ENCODE assay signal across 1 cellular context in the genomic region with DNA sequence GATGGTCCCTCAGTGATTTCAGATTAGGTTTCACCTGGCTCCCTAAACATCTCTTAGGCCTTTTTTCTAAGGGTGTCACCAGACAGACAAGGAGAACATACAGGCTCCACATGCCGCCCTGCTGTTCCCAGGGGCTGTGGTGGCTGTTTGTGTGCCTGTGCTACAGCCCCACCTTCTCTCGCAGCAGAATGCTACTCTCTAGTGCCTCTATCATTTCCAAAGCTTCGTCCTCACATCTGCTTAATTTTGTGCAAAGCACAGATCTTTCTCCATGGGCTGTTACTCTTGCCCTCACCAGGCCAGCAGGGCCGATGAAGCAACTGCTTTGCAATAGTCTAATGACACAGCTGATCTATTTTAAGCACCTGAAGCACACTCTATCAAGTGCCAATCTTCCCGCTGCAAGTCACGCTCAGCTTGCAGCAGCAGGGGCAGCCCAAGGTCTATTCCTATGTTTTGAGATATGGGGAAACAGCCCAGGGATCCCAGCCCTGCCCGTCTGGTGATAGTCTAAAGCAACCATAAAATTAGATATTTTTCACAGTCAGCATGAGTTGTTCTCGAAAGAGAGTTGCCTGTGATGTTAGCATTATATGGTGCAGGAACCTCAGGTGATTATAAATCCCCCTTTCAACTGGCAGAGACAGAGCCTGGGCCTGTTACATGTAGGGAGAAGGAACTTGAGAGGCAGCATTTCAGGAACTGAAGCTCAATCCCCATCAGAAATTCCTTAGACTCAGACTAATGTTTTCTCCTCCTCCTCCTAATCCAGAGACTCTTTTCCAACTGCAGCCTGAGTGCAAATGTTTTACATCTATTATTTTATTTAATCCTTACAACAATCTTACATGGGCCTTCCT.
TF ChIP-seq lines count a peak whose summit lies in the region.

No MANE protein-coding gene starts in this region.

TF ChIP-seq in K562, 482 proteins besides CTCF, POLR2A, EP300 and RAD21 (continued from another document and continues in another):
- TF ChIP-seq LEF1 (IDR thresholded peaks at IDR 0.05): peak; percentile 78; the same call in 1 of the 2 replicates
- peak; percentile 71 for TF ChIP-seq CTBP1 (IDR thresholded peaks at IDR 0.05; ENCODE audit: borderline replicate concordance)
- TF ChIP-seq ZNF121 (CRISPR knock-in tag; conservative IDR thresholded peaks at IDR 0.05): no peak
- peak; percentile 53; the same call in 1 of the 2 replicates for TF ChIP-seq RBFOX2 (IDR thresholded peaks at IDR 0.05; ENCODE audit: low read depth, low read length)
- no peak for TF ChIP-seq BDP1 (IDR thresholded peaks at IDR 0.05; ENCODE audit: insufficient read depth, insufficient read length)
- no peak for TF ChIP-seq RBM39 (optimal IDR thresholded peaks at IDR 0.05; ENCODE audit: low read depth, low read length)
- TF ChIP-seq, protein P1, sequence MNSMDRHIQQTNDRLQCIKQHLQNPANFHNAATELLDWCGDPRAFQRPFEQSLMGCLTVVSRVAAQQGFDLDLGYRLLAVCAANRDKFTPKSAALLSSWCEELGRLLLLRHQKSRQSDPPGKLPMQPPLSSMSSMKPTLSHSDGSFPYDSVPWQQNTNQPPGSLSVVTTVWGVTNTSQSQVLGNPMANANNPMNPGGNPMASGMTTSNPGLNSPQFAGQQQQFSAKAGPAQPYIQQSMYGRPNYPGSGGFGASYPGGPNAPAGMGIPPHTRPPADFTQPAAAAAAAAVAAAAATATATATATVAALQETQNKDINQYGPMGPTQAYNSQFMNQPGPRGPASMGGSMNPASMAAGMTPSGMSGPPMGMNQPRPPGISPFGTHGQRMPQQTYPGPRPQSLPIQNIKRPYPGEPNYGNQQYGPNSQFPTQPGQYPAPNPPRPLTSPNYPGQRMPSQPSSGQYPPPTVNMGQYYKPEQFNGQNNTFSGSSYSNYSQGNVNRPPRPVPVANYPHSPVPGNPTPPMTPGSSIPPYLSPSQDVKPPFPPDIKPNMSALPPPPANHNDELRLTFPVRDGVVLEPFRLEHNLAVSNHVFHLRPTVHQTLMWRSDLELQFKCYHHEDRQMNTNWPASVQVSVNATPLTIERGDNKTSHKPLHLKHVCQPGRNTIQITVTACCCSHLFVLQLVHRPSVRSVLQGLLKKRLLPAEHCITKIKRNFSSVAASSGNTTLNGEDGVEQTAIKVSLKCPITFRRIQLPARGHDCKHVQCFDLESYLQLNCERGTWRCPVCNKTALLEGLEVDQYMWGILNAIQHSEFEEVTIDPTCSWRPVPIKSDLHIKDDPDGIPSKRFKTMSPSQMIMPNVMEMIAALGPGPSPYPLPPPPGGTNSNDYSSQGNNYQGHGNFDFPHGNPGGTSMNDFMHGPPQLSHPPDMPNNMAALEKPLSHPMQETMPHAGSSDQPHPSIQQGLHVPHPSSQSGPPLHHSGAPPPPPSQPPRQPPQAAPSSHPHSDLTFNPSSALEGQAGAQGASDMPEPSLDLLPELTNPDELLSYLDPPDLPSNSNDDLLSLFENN (IDR thresholded peaks at IDR 0.05; ENCODE audit: low read depth in 2 of 2, low read length in 2 of 2): peak in 1 of 2 experiments; percentile 36; a peak in 1 of 4 replicates
- TF ChIP-seq, protein P2, sequence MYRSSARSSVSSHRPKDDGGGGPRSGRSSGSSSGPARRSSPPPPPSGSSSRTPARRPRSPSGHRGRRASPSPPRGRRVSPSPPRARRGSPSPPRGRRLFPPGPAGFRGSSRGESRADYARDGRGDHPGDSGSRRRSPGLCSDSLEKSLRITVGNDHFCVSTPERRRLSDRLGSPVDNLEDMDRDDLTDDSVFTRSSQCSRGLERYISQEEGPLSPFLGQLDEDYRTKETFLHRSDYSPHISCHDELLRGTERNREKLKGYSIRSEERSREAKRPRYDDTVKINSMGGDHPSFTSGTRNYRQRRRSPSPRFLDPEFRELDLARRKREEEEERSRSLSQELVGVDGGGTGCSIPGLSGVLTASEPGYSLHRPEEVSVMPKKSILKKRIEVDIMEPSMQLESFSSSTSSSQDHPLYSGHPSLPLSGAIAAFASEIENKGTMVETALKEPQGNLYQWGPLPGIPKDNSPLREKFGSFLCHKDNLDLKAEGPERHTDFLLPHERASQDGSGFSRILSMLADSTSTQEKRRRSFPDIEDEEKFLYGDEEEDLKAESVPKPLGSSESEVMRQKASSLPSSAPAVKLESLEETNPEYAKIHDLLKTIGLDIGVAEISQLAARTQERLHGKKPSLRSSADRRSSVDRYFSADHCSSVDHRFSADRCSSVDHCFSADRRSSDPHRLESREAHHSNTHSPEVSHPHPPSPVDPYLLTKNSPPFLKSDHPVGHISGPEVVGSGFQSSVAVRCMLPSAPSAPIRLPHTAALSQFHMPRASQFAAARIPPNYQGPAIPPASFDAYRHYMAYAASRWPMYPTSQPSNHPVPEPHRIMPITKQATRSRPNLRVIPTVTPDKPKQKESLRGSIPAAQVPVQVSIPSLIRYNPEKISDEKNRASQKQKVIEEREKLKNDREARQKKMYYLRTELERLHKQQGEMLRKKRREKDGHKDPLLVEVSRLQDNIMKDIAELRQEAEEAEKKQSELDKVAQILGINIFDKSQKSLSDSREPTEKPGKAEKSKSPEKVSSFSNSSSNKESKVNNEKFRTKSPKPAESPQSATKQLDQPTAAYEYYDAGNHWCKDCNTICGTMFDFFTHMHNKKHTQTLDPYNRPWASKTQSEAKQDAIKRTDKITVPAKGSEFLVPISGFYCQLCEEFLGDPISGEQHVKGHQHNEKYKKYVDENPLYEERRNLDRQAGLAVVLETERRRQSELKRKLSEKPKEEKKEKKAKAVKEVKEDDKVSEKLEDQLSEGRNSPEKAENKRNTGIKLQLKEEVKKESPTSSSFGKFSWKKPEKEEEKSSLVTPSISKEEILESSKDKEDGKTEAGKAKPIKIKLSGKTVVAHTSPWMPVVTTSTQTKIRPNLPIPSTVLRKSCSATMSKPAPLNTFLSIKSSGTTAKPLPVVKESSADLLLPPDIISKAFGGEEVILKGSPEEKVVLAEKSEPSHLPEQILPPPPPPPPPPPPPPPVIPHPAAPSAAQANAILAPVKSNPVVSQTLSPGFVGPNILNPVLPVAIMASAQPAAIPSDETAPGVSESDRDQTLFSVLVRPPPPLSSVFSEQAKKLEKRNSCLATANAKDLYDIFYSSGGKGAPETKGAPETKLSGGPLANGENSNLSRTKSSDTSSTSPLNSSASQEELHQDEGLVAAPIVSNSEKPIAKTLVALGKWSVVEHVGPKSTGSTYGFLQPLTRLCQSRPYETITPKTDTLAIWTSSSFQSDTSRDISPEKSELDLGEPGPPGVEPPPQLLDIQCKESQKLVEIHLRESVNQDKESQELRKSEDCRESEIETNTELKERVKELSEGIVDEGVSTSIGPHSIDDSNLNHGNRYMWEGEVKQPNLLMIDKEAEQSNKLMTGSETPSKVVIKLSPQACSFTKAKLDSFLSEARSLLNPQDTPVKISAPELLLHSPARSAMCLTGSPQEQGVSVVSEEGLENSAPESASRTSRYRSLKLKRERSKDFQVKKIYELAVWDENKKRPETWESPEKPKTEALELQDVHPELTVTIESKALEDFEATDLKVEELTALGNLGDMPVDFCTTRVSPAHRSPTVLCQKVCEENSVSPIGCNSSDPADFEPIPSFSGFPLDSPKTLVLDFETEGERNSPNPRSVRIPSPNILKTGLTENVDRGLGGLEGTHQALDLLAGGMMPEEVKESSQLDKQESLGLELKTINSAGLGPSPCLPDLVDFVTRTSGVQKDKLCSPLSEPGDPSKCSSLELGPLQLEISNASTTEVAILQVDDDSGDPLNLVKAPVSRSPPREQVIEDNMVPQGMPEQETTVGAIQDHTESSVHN (IDR thresholded peaks at IDR 0.05; ENCODE audit: borderline replicate concordance in 1 of 2, low read depth in 1 of 2): peak in 1 of 2 experiments; percentile 77; a peak in 2 of 4 replicates
- TF ChIP-seq ZKSCAN3 (CRISPR knock-in tag; IDR thresholded peaks at IDR 0.05): no peak
- TF ChIP-seq MYBL2 (IDR thresholded peaks at IDR 0.05; ENCODE audit: low read depth): no peak
- TF ChIP-seq MYBL2 (CRISPR knock-in tag; IDR thresholded peaks at IDR 0.05; ENCODE audit: borderline replicate concordance): no peak
- no peak for TF ChIP-seq SUPT5H (IDR thresholded peaks at IDR 0.05)
- TF ChIP-seq NFIC (IDR thresholded peaks at IDR 0.05): no peak
- no peak for TF ChIP-seq ZBTB1 (CRISPR knock-in tag; IDR thresholded peaks at IDR 0.05; ENCODE audit: borderline replicate concordance, low read depth)
- no peak for TF ChIP-seq SIN3B (IDR thresholded peaks at IDR 0.05; ENCODE audit: low read depth)
- TF ChIP-seq NFYB (IDR thresholded peaks at IDR 0.05; ENCODE audit: extremely low read depth, insufficient read length): no peak
- TF ChIP-seq, protein P3, sequence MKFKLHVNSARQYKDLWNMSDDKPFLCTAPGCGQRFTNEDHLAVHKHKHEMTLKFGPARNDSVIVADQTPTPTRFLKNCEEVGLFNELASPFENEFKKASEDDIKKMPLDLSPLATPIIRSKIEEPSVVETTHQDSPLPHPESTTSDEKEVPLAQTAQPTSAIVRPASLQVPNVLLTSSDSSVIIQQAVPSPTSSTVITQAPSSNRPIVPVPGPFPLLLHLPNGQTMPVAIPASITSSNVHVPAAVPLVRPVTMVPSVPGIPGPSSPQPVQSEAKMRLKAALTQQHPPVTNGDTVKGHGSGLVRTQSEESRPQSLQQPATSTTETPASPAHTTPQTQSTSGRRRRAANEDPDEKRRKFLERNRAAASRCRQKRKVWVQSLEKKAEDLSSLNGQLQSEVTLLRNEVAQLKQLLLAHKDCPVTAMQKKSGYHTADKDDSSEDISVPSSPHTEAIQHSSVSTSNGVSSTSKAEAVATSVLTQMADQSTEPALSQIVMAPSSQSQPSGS (CRISPR knock-in tag; IDR thresholded peaks at IDR 0.05): no peak
- TF ChIP-seq DACH1 (IDR thresholded peaks at IDR 0.05; ENCODE audit: partially characterized antibody): no peak
- no peak for TF ChIP-seq BRF1 (IDR thresholded peaks at IDR 0.05; ENCODE audit: borderline replicate concordance, extremely low read depth, insufficient read length)
- peak; percentile 36; the same call in 1 of the 2 replicates for TF ChIP-seq PML (IDR thresholded peaks at IDR 0.05; ENCODE audit: low read length)
- no peak for TF ChIP-seq ZFP30 (CRISPR knock-in tag; IDR thresholded peaks at IDR 0.05; ENCODE audit: borderline replicate concordance)
- no peak for TF ChIP-seq WHSC1 (IDR thresholded peaks at IDR 0.05; ENCODE audit: low read length)
- TF ChIP-seq TRIM24 (IDR thresholded peaks at IDR 0.05): peak; percentile 90 to 95
- peak; percentile 53; the same call in 1 of the 2 replicates for TF ChIP-seq POLR2H (tag; IDR thresholded peaks at IDR 0.05; ENCODE audit: low read depth)
- no peak for TF ChIP-seq HDAC6 (IDR thresholded peaks at IDR 0.05; ENCODE audit: low read depth, low read length)
- no peak for TF ChIP-seq HNRNPL (IDR thresholded peaks at IDR 0.05; ENCODE audit: low read depth, low read length)
- no peak; the same call in 1 of the 2 replicates for TF ChIP-seq PTRF (tag; IDR thresholded peaks at IDR 0.05)
- peak; percentile 83; the same call in 1 of the 2 replicates for TF ChIP-seq DMBX1 (CRISPR knock-in tag; IDR thresholded peaks at IDR 0.05; ENCODE audit: borderline replicate concordance)
- TF ChIP-seq SNRNP70 (optimal IDR thresholded peaks at IDR 0.05; ENCODE audit: low read depth, low read length): no peak
- TF ChIP-seq GABPB2 (CRISPR knock-in tag; conservative IDR thresholded peaks at IDR 0.05): no peak
- no peak for TF ChIP-seq PHTF2 (CRISPR knock-in tag; IDR thresholded peaks at IDR 0.05)
- TF ChIP-seq MCM2 (IDR thresholded peaks at IDR 0.05; ENCODE audit: low read depth): no peak
- no peak for TF ChIP-seq KDM5B (IDR thresholded peaks at IDR 0.05; ENCODE audit: insufficient replicate concordance, low read depth, low read length)
- no peak for TF ChIP-seq ZNF212 (CRISPR knock-in tag; IDR thresholded peaks at IDR 0.05)
- no peak for TF ChIP-seq POLR2G (IDR thresholded peaks at IDR 0.05; ENCODE audit: low read depth, low read length)
- TF ChIP-seq ZNF3 (CRISPR knock-in tag; IDR thresholded peaks at IDR 0.05): no peak
- TF ChIP-seq ETS2 (tag; IDR thresholded peaks at IDR 0.05; ENCODE audit: borderline replicate concordance, poor library complexity, severe bottlenecking): no peak
- peak; percentile 76 for TF ChIP-seq MEIS2 (IDR thresholded peaks at IDR 0.05; ENCODE audit: partially characterized antibody)
- peak; percentile 45; the same call in 1 of the 2 replicates for TF ChIP-seq KLF6 (CRISPR knock-in tag; IDR thresholded peaks at IDR 0.05; ENCODE audit: borderline replicate concordance)
- TF ChIP-seq ZNF175 (CRISPR knock-in tag; IDR thresholded peaks at IDR 0.05; ENCODE audit: low read depth): peak; percentile 96
- no peak for TF ChIP-seq NCOA1 (IDR thresholded peaks at IDR 0.05; ENCODE audit: low read depth)
- no peak for TF ChIP-seq CBX3 (IDR thresholded peaks at IDR 0.05; ENCODE audit: borderline replicate concordance in 1 of 2, low read length in 2 of 2)
- no peak for TF ChIP-seq RFX7 (CRISPR knock-in tag; IDR thresholded peaks at IDR 0.05)
- TF ChIP-seq SLC30A9 (CRISPR knock-in tag; IDR thresholded peaks at IDR 0.05): no peak
- no peak for TF ChIP-seq KDM4B (IDR thresholded peaks at IDR 0.05; ENCODE audit: borderline replicate concordance in 2 of 2, low read depth in 1 of 2)
- TF ChIP-seq ZNF384 (IDR thresholded peaks at IDR 0.05; ENCODE audit: low read depth, low read length): no peak
- no peak for TF ChIP-seq SNIP1 (IDR thresholded peaks at IDR 0.05; ENCODE audit: low read depth)
- no peak for TF ChIP-seq OTX1 (CRISPR knock-in tag; IDR thresholded peaks at IDR 0.05)
- TF ChIP-seq ETV6 (IDR thresholded peaks at IDR 0.05; ENCODE audit: borderline replicate concordance in 1 of 2, low read depth in 2 of 2, low read length in 1 of 2): no peak
- no peak for TF ChIP-seq ETV6 (CRISPR knock-in tag; IDR thresholded peaks at IDR 0.05; ENCODE audit: borderline replicate concordance)
- peak; percentile 84 for TF ChIP-seq C11orf30 (IDR thresholded peaks at IDR 0.05; ENCODE audit: low read depth)
- TF ChIP-seq, protein P4, sequence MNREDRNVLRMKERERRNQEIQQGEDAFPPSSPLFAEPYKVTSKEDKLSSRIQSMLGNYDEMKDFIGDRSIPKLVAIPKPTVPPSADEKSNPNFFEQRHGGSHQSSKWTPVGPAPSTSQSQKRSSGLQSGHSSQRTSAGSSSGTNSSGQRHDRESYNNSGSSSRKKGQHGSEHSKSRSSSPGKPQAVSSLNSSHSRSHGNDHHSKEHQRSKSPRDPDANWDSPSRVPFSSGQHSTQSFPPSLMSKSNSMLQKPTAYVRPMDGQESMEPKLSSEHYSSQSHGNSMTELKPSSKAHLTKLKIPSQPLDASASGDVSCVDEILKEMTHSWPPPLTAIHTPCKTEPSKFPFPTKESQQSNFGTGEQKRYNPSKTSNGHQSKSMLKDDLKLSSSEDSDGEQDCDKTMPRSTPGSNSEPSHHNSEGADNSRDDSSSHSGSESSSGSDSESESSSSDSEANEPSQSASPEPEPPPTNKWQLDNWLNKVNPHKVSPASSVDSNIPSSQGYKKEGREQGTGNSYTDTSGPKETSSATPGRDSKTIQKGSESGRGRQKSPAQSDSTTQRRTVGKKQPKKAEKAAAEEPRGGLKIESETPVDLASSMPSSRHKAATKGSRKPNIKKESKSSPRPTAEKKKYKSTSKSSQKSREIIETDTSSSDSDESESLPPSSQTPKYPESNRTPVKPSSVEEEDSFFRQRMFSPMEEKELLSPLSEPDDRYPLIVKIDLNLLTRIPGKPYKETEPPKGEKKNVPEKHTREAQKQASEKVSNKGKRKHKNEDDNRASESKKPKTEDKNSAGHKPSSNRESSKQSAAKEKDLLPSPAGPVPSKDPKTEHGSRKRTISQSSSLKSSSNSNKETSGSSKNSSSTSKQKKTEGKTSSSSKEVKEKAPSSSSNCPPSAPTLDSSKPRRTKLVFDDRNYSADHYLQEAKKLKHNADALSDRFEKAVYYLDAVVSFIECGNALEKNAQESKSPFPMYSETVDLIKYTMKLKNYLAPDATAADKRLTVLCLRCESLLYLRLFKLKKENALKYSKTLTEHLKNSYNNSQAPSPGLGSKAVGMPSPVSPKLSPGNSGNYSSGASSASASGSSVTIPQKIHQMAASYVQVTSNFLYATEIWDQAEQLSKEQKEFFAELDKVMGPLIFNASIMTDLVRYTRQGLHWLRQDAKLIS (CRISPR knock-in tag; IDR thresholded peaks at IDR 0.05): no peak
